Comparison of ENCODE assay signal across 8 cellular contexts in genomic region chr1:229264572-229264971, GRCh38. TPM values are rescaled to one million over a fixed set of nuclear protein-coding genes. Genes with fewer than 3 reads are reported as not detected.
DNase-seq lines count a peak whose midpoint lies in the region; TF ChIP-seq lines count a peak whose summit lies in the region.
"Not testable (repeated sequence)": the region's sequence is repeated elsewhere in the genome, so short reads cannot be mapped to it uniquely, and the experiment has no call there.

No MANE protein-coding gene starts in this region.

- not testable (repeated sequence) for H2AFZ ChIP-seq in mesenchymal stem cell (ENCODE audit: low read depth, low read length)

- H3K9me3 Mint-ChIP-seq in MCF 10A (ENCODE audit: unreplicated experiment), result peaks cover 14% of the 10 kb centered on the region

- H3K23ac ChIP-seq in mesenchymal stem cell (ENCODE audit: low read length in 2 of 2), result not testable (repeated sequence)

- H2AK5ac ChIP-seq in mesenchymal stem cell (ENCODE audit: low read length, severe bottlenecking), result not testable (repeated sequence)

- POLR2A ChIA-PET in HEK293 (lab: Yijun Ruan, JAX), result not testable (repeated sequence)
- POLR2A ChIA-PET in MCF 10A (lab: Yijun Ruan, JAX), result interaction anchor here (0.6 to 0.9 kb wide), 3 partner anchors 10 to 1328 kb away, joined by 3 to 4 read pairs (median 3); no protein-coding TSS in a partner anchor

- H4K8ac ChIP-seq in mesenchymal stem cell (ENCODE audit: low read length), result not testable (repeated sequence)

- not testable (repeated sequence) for H3K9ac ChIP-seq in mesenchymal stem cell (ENCODE audit: low read length)

- WGBS in esophagus muscularis mucosa, result 82% methylated on average over 8 of the region's 8 CpGs
- WGBS in mesenchymal stem cell, result 84% methylated on average over 7 of the region's 8 CpGs

- H3K27ac Mint-ChIP-seq in MCF 10A (ENCODE audit: low read depth, unreplicated experiment), result not testable (repeated sequence)

- not testable (repeated sequence) for H3K27me3 Mint-ChIP-seq in MCF 10A (ENCODE audit: insufficient read depth, unreplicated experiment)

- not testable (repeated sequence) for H3K79me1 ChIP-seq in mesenchymal stem cell (replicated peaks; ENCODE audit: low read length, poor library complexity, severe bottlenecking)

- H2BK5ac ChIP-seq in mesenchymal stem cell (ENCODE audit: low read depth, low read length, poor library complexity, severe bottlenecking), result not testable (repeated sequence)

- H2BK15ac ChIP-seq in mesenchymal stem cell (ENCODE audit: low read depth, poor library complexity, severe bottlenecking), result not testable (repeated sequence)

- H2BK120ac ChIP-seq in mesenchymal stem cell (ENCODE audit: low read depth, low read length), result not testable (repeated sequence)

- DNase-seq in EH (ENCODE audit: low read depth) (peak; percentile 10), MV-4-11 (lab: John Stamatoyannopoulos, UW) (peak; percentile 68), SK-MEL-5 (ENCODE audit: low read depth, low spot score) (peak; percentile 16), MCF 10A (ENCODE audit: unreplicated experiment) (peak; percentile 45), esophagus muscularis mucosa (ENCODE audit: extremely low spot score) (peak; percentile 12), foreskin fibroblast (peak; percentile 23 to 46), mesenchymal stem cell (peak; percentile 13)

- H3K9me3 ChIP-seq in HEK293 (ENCODE audit: control insufficient read depth, insufficient read depth, low read depth, low read length); esophagus muscularis mucosa; mesenchymal stem cell (ENCODE audit: control insufficient read depth, low read length): not testable (repeated sequence)

- H3K4me1 ChIP-seq in HEK293 (ENCODE audit: control insufficient read depth, insufficient read depth, low read length); mesenchymal stem cell (ENCODE audit: control insufficient read depth, insufficient read depth, low read depth, low read length): not testable (repeated sequence)
- peaks cover 0 to 16% (median 13%) of the 10 kb centered on the region in 4 donors for H3K4me1 ChIP-seq in esophagus muscularis mucosa

- in situ Hi-C loops in SK-MEL-5 (cut with HindIII; ENCODE audit: low pct_unique_long_range_greater_than_20kb, low sequenced_read_pairs), result not testable (repeated sequence)

- H3K14ac ChIP-seq in mesenchymal stem cell (ENCODE audit: low read length in 2 of 2), result not testable (repeated sequence)

- H3K36me3 ChIP-seq in HEK293 (ENCODE audit: control insufficient read depth in 2 of 2, insufficient read depth in 1 of 2, low read length in 2 of 2); esophagus muscularis mucosa; mesenchymal stem cell (ENCODE audit: control insufficient read depth in 1 of 2, insufficient read depth in 2 of 2, low read depth in 1 of 2, low read length in 2 of 2): not testable (repeated sequence)

- not testable (repeated sequence) for H3K4ac ChIP-seq in mesenchymal stem cell (ENCODE audit: low read depth in 1 of 2, low read length in 2 of 2)

- H2BK12ac ChIP-seq in mesenchymal stem cell (ENCODE audit: low read length in 2 of 2), result not testable (repeated sequence)

- CTCF ChIA-PET in HEK293 (lab: Yijun Ruan, JAX) (interaction anchor here (0.8 to 0.9 kb wide), 2 partner anchors 9 to 217 kb away, joined by 3 to 4 read pairs; no protein-coding TSS in a partner anchor), MCF 10A (lab: Yijun Ruan, JAX) (interaction anchor here (0.6 to 2.2 kb wide), 8 partner anchors 10 to 860 kb away, joined by 3 to 8 read pairs (median 3); no protein-coding TSS in a partner anchor)

- not testable (repeated sequence) for H3K18ac ChIP-seq in mesenchymal stem cell (ENCODE audit: low read depth in 1 of 2, low read length in 2 of 2)

- not testable (repeated sequence) for H3K4me3 ChIP-seq in HEK293 (ENCODE audit: low read depth, low read length); esophagus muscularis mucosa; foreskin fibroblast (ENCODE audit: low read depth in 1 of 2, low read length in 2 of 2); mesenchymal stem cell (ENCODE audit: insufficient read depth in 1 of 2, low read depth in 1 of 2, low read length in 2 of 2)

- intact Hi-C loops in MCF 10A (cut with micrococcal nuclease); esophagus muscularis mucosa (cut with DNase I): not testable (repeated sequence)

- BruUV-seq in MCF 10A (replicated peaks; lab: Mats Ljungman, UMichigan), result not testable (repeated sequence)

- H3K36me3 Mint-ChIP-seq in MCF 10A (ENCODE audit: insufficient read depth, unreplicated experiment), result peaks cover 39% of the 10 kb centered on the region

- not testable (repeated sequence) for TF ChIP-seq EP300 in esophagus muscularis mucosa (IDR thresholded peaks at IDR 0.05)

- not testable (repeated sequence) for TF ChIP-seq POLR2A in esophagus muscularis mucosa (IDR thresholded peaks at IDR 0.05; ENCODE audit: low read depth)

- H3K4me1 Mint-ChIP-seq in MCF 10A (ENCODE audit: insufficient read depth, unreplicated experiment), result peaks cover 17% of the 10 kb centered on the region

- H3K4me2 ChIP-seq in mesenchymal stem cell (ENCODE audit: low read length, poor library complexity, severe bottlenecking), result not testable (repeated sequence)

- not testable (repeated sequence) for H3K4me3 Mint-ChIP-seq in MCF 10A (ENCODE audit: unreplicated experiment)

- H3K27ac ChIP-seq in HEK293 (ENCODE audit: extremely low read depth, low read depth, low read length); esophagus muscularis mucosa (replicated peaks in 1 of 4); mesenchymal stem cell (ENCODE audit: low read length, poor library complexity, severe bottlenecking): not testable (repeated sequence)

- TF ChIP-seq CTCF in HEK293 (tag by site-specific recombination; IDR thresholded peaks at IDR 0.05); MCF 10A (IDR thresholded peaks at IDR 0.05; ENCODE audit: unreplicated experiment); esophagus muscularis mucosa (IDR thresholded peaks at IDR 0.05); foreskin fibroblast (IDR thresholded peaks at IDR 0.05; ENCODE audit: low read depth, low read length): not testable (repeated sequence)

- H3K27me3 ChIP-seq in esophagus muscularis mucosa; mesenchymal stem cell (ENCODE audit: control insufficient read depth in 1 of 2, insufficient read depth in 1 of 2, low read length in 2 of 2): not testable (repeated sequence)

- not testable (repeated sequence) for H4K91ac ChIP-seq in mesenchymal stem cell (ENCODE audit: low read length)

TF ChIP-seq in HEK293, 187 proteins besides CTCF, POLR2A, EP300 and RAD21:
- 0 out of 2 replicates have a peak, but pooled peaks have one; percentile 36 for TF ChIP-seq ZNF664 (tag by site-specific recombination; IDR thresholded peaks at IDR 0.05)

RNA-seq across cellular contexts. Expression of gene RAB4A, which starts 6.3 kb away (rescaled TPM):
- 35.9 and 41.1 TPM in 2 replicates for total RNA-seq in SK-MEL-5 (2014; rRNA removed; shearing (Covaris generic))
- polyA plus RNA-seq in SK-MEL-5 (2015; cell fraction: cytosol; rRNA removed), result 42.0 and 43.9 TPM in 2 replicates
- polyA plus RNA-seq in SK-MEL-5 (2015; cell fraction: nucleus; rRNA removed), result 14.8 and 15.9 TPM in 2 replicates
- total RNA-seq in MCF 10A (2022), result 87.4 and 88.6 TPM in 2 replicates
- total RNA-seq in esophagus muscularis mucosa, result 100 to 1,000 TPM in 3 of 4 donors, 10 to 100 TPM in 1; 94.9 to 129 (median 108) TPM
- polyA plus RNA-seq in mesenchymal stem cell (2013, experiment 1 of 2), result 24.2 TPM
- 24.7 TPM for polyA plus RNA-seq in mesenchymal stem cell (2013, experiment 2 of 2)

Comparison
In these comparisons a context has a peak if more than half of its experiments do, and no peak if none do; other contexts are left out.
1. DNase-seq: peak in every context shown above with its lines; median percentile 68 in MV-4-11; 45 in MCF 10A; 34 in foreskin fibroblast; 16 in SK-MEL-5; 13 in mesenchymal stem cell; 12 in esophagus muscularis mucosa; 10 in EH.